In the genomic region with DNA sequence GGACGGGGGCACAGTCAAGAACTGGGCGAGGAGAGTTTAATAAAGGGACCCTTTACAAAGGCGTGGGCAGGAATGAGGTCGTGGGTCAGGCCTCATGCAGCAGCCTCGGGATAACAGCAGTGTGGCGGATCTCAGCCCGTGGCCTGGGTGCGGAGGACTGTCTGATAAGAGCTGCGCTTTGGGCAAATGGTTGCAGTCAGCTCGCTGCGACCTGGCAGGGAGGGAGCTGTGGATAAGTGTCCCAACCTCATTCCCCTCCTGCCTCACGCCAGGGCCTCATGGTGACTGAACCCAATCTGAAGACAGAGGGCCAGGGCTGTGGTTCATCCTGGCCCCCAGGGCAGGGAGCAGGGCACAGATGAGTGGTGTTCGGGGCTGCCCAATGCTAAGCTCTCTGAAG, we compare ENCODE assay signal across 28 cellular contexts. TPM values are rescaled to one million over a fixed set of nuclear protein-coding genes. Genes with fewer than 3 reads are reported as not detected.
A peak's percentile ranks its signal among the peaks of the same experiment; 100 is the strongest.
DNase-seq lines count a peak whose midpoint lies in the region; ATAC-seq and TF ChIP-seq lines count a peak whose summit lies in the region.
"Had no signal": no experiment of that assay in that cellular context is flagged by ENCODE, and none has a peak within 500 bp of the region (broad histone marks: within the 10 kb centered on the region; RNA-seq: fewer than 3 reads in every experiment).

No MANE protein-coding gene starts in this region.

- peaks cover 0 to 59% (median 0%) of the 10 kb centered on the region in 3 experiments for H3K27me3 ChIP-seq in neuronal stem cell (ENCODE audit: control insufficient read depth in 3 of 3, insufficient read depth in 3 of 3, low read depth in 1 of 3, low read length in 3 of 3)
- H3K27me3 ChIP-seq: BE2C, uterus had no signal

- peaks cover 19 to 32% of the 10 kb centered on the region in 2 donors for H3K4me1 ChIP-seq in neuronal stem cell (ENCODE audit: control insufficient read depth in 2 of 2, insufficient read depth in 1 of 2, low read depth in 1 of 2, low read length in 2 of 2)

- peak overlapping the region; percentile 90 for H3K14ac ChIP-seq in neuronal stem cell (ENCODE audit: low read length)

- H3K9ac ChIP-seq in neuronal stem cell (ENCODE audit: low read depth, low read length, poor library complexity), result peak overlapping the region; percentile 51

- no peak overlapping the region for H4K91ac ChIP-seq in neuronal stem cell (ENCODE audit: low read depth, low read length, poor library complexity)

- H3K36me3 Mint-ChIP-seq in brain, result no peaks in the 10 kb centered on the region
- H3K36me3 Mint-ChIP-seq: activated naive CD4-positive, alpha-beta T cell treated with anti-CD3 and anti-CD28 coated beads, Interleukin-2, amount 50 U/mL, for 24 hours had no signal

- H2AFZ ChIP-seq in neuronal stem cell (ENCODE audit: low read length), result no peak overlapping the region

- H2BK5ac ChIP-seq in neuronal stem cell (ENCODE audit: low read length), result no peak overlapping the region

- no peak overlapping the region for H4K8ac ChIP-seq in neuronal stem cell (ENCODE audit: low read depth, low read length)

- intact Hi-C loops in left ventricle myocardium superior (cut with micrococcal nuclease), result no loop called here

- peak overlapping the region; percentile 78 for H3K4ac ChIP-seq in neuronal stem cell (ENCODE audit: low read length)

- ATAC-seq in left ventricle myocardium superior (peak; percentile 5), HG03342 (IDR thresholded peaks at IDR 0.05; ENCODE audit: unreplicated experiment) (no peak)
- ATAC-seq: activated T-helper 17 cell treated with anti-CD3 and anti-CD28 coated beads, Interleukin-2, amount 50 U/mL, for 72 hours had no signal

- peak overlapping the region; percentile 9 for H3K27ac ChIP-seq in neuronal stem cell (replicated peaks; ENCODE audit: low read length)
- H3K27ac ChIP-seq: dorsolateral prefrontal cortex had no signal

- H2BK12ac ChIP-seq in neuronal stem cell (ENCODE audit: low read length), result no peak overlapping the region

- H3K27me3 Mint-ChIP-seq in brain, result no peaks in the 10 kb centered on the region
- H3K27me3 Mint-ChIP-seq: activated naive CD4-positive, alpha-beta T cell treated with anti-CD3 and anti-CD28 coated beads, Interleukin-2, amount 50 U/mL, for 24 hours had no signal

- no peak overlapping the region for H3K4me2 ChIP-seq in neuronal stem cell (ENCODE audit: insufficient read depth, low read length, poor library complexity, severe bottlenecking)

- peak overlapping the region; percentile 98 for H2BK15ac ChIP-seq in neuronal stem cell (ENCODE audit: low read length)

- peak overlapping the region; percentile 86 for H3K23ac ChIP-seq in neuronal stem cell (ENCODE audit: low read depth, low read length, poor library complexity)

- DNase-seq in GM10266 (ENCODE audit: extremely low spot score), result peak; percentile 17
- peak; percentile 66 for DNase-seq in left ventricle myocardium superior
- DNase-seq in neuronal stem cell (ENCODE audit: low spot score), result no peak
- DNase-seq in GF-D8 (lab: John Stamatoyannopoulos, UW), result no peak
- no peak for DNase-seq in activated CD4-positive, alpha-beta T cell treated with anti-CD3 and anti-CD28 coated beads for 4 hours
- no peak for DNase-seq in NCI-H510A (lab: John Stamatoyannopoulos, UW)
- DNase-seq: activated CD8-positive, alpha-beta memory T cell treated with anti-CD3 and anti-CD28 coated beads, Interleukin-2, amount 50 U/mL, for 4 hours; anterior cingulate cortex; BE2C; DMS53; dorsolateral prefrontal cortex; hypothalamus; NCI-H146; NCI-H2171; NCI-H524 treated with DMSO at 0.1 percent for 48 hours; small intestine; stimulated activated CD4-positive, alpha-beta T cell treated with anti-CD3 and anti-CD28 coated beads, Interleukin-2, amount 100 ng/mL, for 24 hours; uterus had no signal

- WGBS in neuronal stem cell (ENCODE audit: extremely low coverage in 2 of 2, insufficient read length in 2 of 2, insufficient replicate concordance in 1 of 2), 2 donors, result no CpG with 5 or more reads among the region's 13 CpGs

- no peaks in the 10 kb centered on the region for H3K79me1 ChIP-seq in neuronal stem cell (ENCODE audit: low read depth, low read length)

- H3K9me3 ChIP-seq in neuronal stem cell (replicated peaks in 1 of 2; ENCODE audit: control insufficient read depth in 2 of 2, insufficient read depth in 1 of 2, low read depth in 1 of 2, low read length in 2 of 2), result no peaks in the 10 kb centered on the region
- H3K9me3 ChIP-seq: BE2C, uterus had no signal

- peak overlapping the region; percentile 95 for H2BK120ac ChIP-seq in neuronal stem cell (ENCODE audit: low read depth, low read length)

- peak overlapping the region; percentile 97 for H2AK5ac ChIP-seq in neuronal stem cell (ENCODE audit: low read depth, low read length)

- peak overlapping the region in 3 of 5 experiments; percentile 34 to 92 (median 35) for H3K27ac Mint-ChIP-seq in brain
- H3K27ac Mint-ChIP-seq: activated naive CD4-positive, alpha-beta T cell treated with anti-CD3 and anti-CD28 coated beads, Interleukin-2, amount 50 U/mL, for 24 hours; activated T-helper 17 cell treated with anti-CD3 and anti-CD28 coated beads, Interleukin-2, amount 50 U/mL, for 72 hours had no signal

- H3K18ac ChIP-seq in neuronal stem cell (ENCODE audit: low read length), result peak overlapping the region; percentile 86

- peak overlapping the region in 1 of 5 experiments; percentile 35 for H3K4me3 Mint-ChIP-seq in brain
- H3K4me3 Mint-ChIP-seq: activated naive CD4-positive, alpha-beta T cell treated with anti-CD3 and anti-CD28 coated beads, Interleukin-2, amount 50 U/mL, for 24 hours; activated T-helper 17 cell treated with anti-CD3 and anti-CD28 coated beads, Interleukin-2, amount 50 U/mL, for 72 hours had no signal

- H3K36me3 ChIP-seq in neuronal stem cell (replicated peaks in 1 of 2; ENCODE audit: control insufficient read depth in 2 of 2, insufficient read depth in 2 of 2, low read length in 2 of 2), result no peaks in the 10 kb centered on the region
- H3K36me3 ChIP-seq: BE2C, uterus had no signal

- H3K9me3 Mint-ChIP-seq in brain, result no peaks in the 10 kb centered on the region
- H3K9me3 Mint-ChIP-seq: activated naive CD4-positive, alpha-beta T cell treated with anti-CD3 and anti-CD28 coated beads, Interleukin-2, amount 50 U/mL, for 24 hours; activated T-helper 17 cell treated with anti-CD3 and anti-CD28 coated beads, Interleukin-2, amount 50 U/mL, for 72 hours had no signal

- H3K4me3 ChIP-seq in neuronal stem cell (ENCODE audit: low read length in 2 of 2), result no peak overlapping the region
- H3K4me3 ChIP-seq: dorsolateral prefrontal cortex, uterus had no signal

- H3K4me1 Mint-ChIP-seq in brain, result peaks cover 29% of the 10 kb centered on the region
- H3K4me1 Mint-ChIP-seq: activated T-helper 17 cell treated with anti-CD3 and anti-CD28 coated beads, Interleukin-2, amount 50 U/mL, for 72 hours had no signal

- TF ChIP-seq CTCF in GM10266 (IDR thresholded peaks at IDR 0.05; ENCODE audit: control insufficient read depth, insufficient read depth, low read depth, missing control alignments) (no peak), brain (conservative IDR thresholded peaks at IDR 0.05) (no peak)

RNA-seq across cellular contexts. Expression of gene SMTNL2, which starts 13.6 kb away (rescaled TPM):
- polyA plus RNA-seq in brain (ENCODE audit: insufficient read depth, low read depth, low replicate concordance), result 3.6 TPM
- total RNA-seq in left ventricle myocardium superior, result 47.4 TPM
- polyA plus RNA-seq in neuronal stem cell (2013, experiment 1 of 2), result 8.7 TPM
- 9.0 TPM for polyA plus RNA-seq in neuronal stem cell (2013, experiment 2 of 2)
- total RNA-seq: A673; activated T-helper 17 cell treated with anti-CD3 and anti-CD28 coated beads, Interleukin-2, amount 50 U/mL, for 72 hours; fibroblast of villous mesenchyme; pulmonary artery endothelial cell; RPMI7951; T-helper 2 cell treated with Interferon-gamma antibody and Interleukin-4, amounts not matched to agents 100 ng/mL and 5 ng/mL, for 36 hours had no signal

RNA-seq across cellular contexts. Expression of gene GGT6, which starts 37.6 kb away (rescaled TPM):
- polyA plus RNA-seq in brain (ENCODE audit: insufficient read depth, low read depth, low replicate concordance), result 0.17 TPM
- total RNA-seq in left ventricle myocardium superior, result 0.22 TPM
- polyA plus RNA-seq in neuronal stem cell (2013, experiment 1 of 2), result not detected
- not detected for polyA plus RNA-seq in neuronal stem cell (2013, experiment 2 of 2)
- total RNA-seq: A673; activated T-helper 17 cell treated with anti-CD3 and anti-CD28 coated beads, Interleukin-2, amount 50 U/mL, for 72 hours; fibroblast of villous mesenchyme; pulmonary artery endothelial cell; RPMI7951; subcutaneous adipose tissue; T-helper 2 cell treated with Interferon-gamma antibody and Interleukin-4, amounts not matched to agents 100 ng/mL and 5 ng/mL, for 36 hours had no signal

RNA-seq across cellular contexts. Expression of gene MYBBP1A, which starts 42.8 kb away (rescaled TPM):
- polyA plus RNA-seq in brain (ENCODE audit: insufficient read depth, low read depth, low replicate concordance), result 35.0 TPM
- total RNA-seq in left ventricle myocardium superior, result 18.5 TPM
- polyA plus RNA-seq in neuronal stem cell (2013, experiment 1 of 2), result 15.0 TPM
- 14.9 TPM for polyA plus RNA-seq in neuronal stem cell (2013, experiment 2 of 2)

RNA-seq across cellular contexts. Expression of gene ALOX15, which starts 43.5 kb away (rescaled TPM):
- not detected for polyA plus RNA-seq in brain (ENCODE audit: insufficient read depth, low read depth, low replicate concordance)
- 4.5 TPM for total RNA-seq in left ventricle myocardium superior
- 0.21 TPM for polyA plus RNA-seq in neuronal stem cell (2013, experiment 1 of 2)
- 0.15 TPM for polyA plus RNA-seq in neuronal stem cell (2013, experiment 2 of 2)
- total RNA-seq: A673; fibroblast of villous mesenchyme; pulmonary artery endothelial cell; RPMI7951; T-helper 2 cell treated with Interferon-gamma antibody and Interleukin-4, amounts not matched to agents 100 ng/mL and 5 ng/mL, for 36 hours had no signal

Comparison
In these comparisons a context has a peak if more than half of its experiments do, and no peak if none do; other contexts are left out.
1. DNase-seq: peak in GM10266 (single experiment) and left ventricle myocardium superior (single experiment); none in neuronal stem cell (single experiment), GF-D8 (single experiment), activated CD4-positive, alpha-beta T cell treated with anti-CD3 and anti-CD28 coated beads for 4 hours (0 of 2) and NCI-H510A (single experiment).